Comparison of ENCODE assay signal across 26 cellular contexts in the genomic region with DNA sequence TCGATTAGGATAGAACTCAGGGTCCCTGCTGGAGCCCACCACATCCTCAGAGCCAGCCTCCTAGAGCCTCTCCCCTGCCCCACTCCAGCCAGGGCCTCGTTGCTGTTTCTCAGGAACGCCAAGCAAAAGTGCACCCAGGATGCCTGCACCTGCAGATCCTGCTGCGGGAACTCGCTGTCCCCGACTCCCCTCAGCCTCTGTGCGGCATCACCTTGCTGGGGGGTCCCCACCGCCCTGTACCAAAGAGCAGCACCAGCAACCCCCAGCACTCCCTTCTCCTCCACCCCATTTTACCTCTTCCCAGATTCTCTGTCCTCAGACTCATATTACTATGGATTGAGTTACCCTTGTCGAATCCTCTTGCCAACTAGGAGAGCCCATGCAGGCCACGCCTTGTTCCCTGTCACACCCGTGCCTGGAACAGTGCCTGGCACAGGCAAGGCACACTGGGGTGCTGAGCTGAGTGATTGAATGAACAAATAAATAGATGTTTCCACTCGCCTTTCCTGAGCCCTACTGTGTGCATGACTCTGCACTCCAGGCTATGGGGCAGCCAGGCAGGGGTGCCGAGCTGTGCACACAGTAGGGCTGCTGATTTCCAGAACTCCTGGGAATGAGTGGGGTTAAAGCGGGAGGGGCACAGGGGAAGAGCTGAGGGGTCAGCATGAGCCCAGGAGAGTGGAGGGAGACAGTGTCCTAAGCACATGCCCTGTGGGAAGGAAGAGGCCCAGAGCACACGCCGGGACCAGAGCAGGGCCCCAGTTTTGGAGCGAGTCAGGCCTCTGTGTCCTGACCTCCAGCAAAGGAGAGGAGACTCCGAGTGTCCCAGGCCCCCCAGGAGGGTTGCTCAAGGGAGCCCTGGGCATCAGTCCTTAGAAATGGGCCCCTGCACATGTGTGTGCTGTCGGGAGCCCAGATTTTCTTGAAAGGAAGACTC. TPM values are rescaled to one million over a fixed set of nuclear protein-coding genes. Genes with fewer than 3 reads are reported as not detected.
A peak's percentile ranks its signal among the peaks of the same experiment; 100 is the strongest.
DNase-seq lines count a peak whose midpoint lies in the region; ATAC-seq and TF ChIP-seq lines count a peak whose summit lies in the region.
"Had no signal": no experiment of that assay in that cellular context is flagged by ENCODE, and none has a peak within 500 bp of the region (broad histone marks: within the 10 kb centered on the region; RNA-seq: fewer than 3 reads in every experiment).

No MANE protein-coding gene starts in this region.

- H3K4me2 ChIP-seq in neural progenitor cell: no peak overlapping the region

- H3K79me2 ChIP-seq in neural progenitor cell (ENCODE audit: low read depth): no peaks in the 10 kb centered on the region

- H3K9me3 Mint-ChIP-seq in neural progenitor cell: no peaks in the 10 kb centered on the region
- H3K9me3 Mint-ChIP-seq: activated T-cell treated with anti-CD3 and anti-CD28 coated beads, Interleukin-2, amount 50 U/mL, for 4 hours; CD8-positive, alpha-beta memory T cell; stimulated activated naive CD8-positive, alpha-beta T cell treated with anti-CD3 and anti-CD28 coated beads, Interleukin-15, Interleukin-2, amounts not matched to agents 100 ng/mL and 50 ng/mL, for 24 hours had no signal

- no peak for TF ChIP-seq CTCF in coronary artery (IDR thresholded peaks at IDR 0.05)
- no peak for TF ChIP-seq CTCF in neural progenitor cell (IDR thresholded peaks at IDR 0.05)

- peak overlapping the region; percentile 17 for H3K27ac Mint-ChIP-seq in neural progenitor cell
- H3K27ac Mint-ChIP-seq: activated CD4-positive, alpha-beta T cell treated with anti-CD3 and anti-CD28 coated beads for 36 hours; B cell; brain; CD8-positive, alpha-beta memory T cell; stimulated activated naive CD8-positive, alpha-beta T cell treated with anti-CD3 and anti-CD28 coated beads, Interleukin-15, Interleukin-2, amounts not matched to agents 100 ng/mL and 50 ng/mL, for 24 hours; T-helper 17 cell had no signal

- H3K27ac ChIP-seq in coronary artery (no peak overlapping the region), neural progenitor cell (no peak overlapping the region)
- H3K27ac ChIP-seq: adrenal gland, prostate gland, thyroid gland had no signal

- no peaks in the 10 kb centered on the region for H3K36me3 Mint-ChIP-seq in neural progenitor cell
- H3K36me3 Mint-ChIP-seq: brain; CD8-positive, alpha-beta memory T cell had no signal

- H2AFZ ChIP-seq in neural progenitor cell (replicated peaks): no peak overlapping the region

- no peaks in the 10 kb centered on the region for H4K20me1 ChIP-seq in neural progenitor cell (ENCODE audit: low read depth)

- ATAC-seq in Right ventricle myocardium inferior: no peak
- ATAC-seq in GM21529 (IDR thresholded peaks at IDR 0.05; ENCODE audit: unreplicated experiment): no peak
- ATAC-seq: activated CD4-positive, alpha-beta T cell treated with anti-CD3 and anti-CD28 coated beads for 36 hours; activated T-cell treated with anti-CD3 and anti-CD28 coated beads, Interleukin-2, amount 50 U/mL, for 4 hours; T-helper 17 cell had no signal

- H3F3A ChIP-seq in neural progenitor cell (ENCODE audit: low read depth): no peaks in the 10 kb centered on the region

- H3K4me3 ChIP-seq in coronary artery (no peak overlapping the region), neural progenitor cell (no peak overlapping the region)
- H3K4me3 ChIP-seq: adrenal gland, prostate gland, thyroid gland had no signal

- TF ChIP-seq POLR2A in erythroblast (IDR thresholded peaks at IDR 0.05; ENCODE audit: low read length): no peak

- no peaks in the 10 kb centered on the region for H3K36me3 ChIP-seq in neural progenitor cell
- H3K36me3 ChIP-seq: adrenal gland, prostate gland, thyroid gland had no signal

- H3K9me3 ChIP-seq in neural progenitor cell (ENCODE audit: low read depth): no peaks in the 10 kb centered on the region
- H3K9me3 ChIP-seq: adrenal gland, prostate gland, thyroid gland had no signal

- peak; percentile 63 for DNase-seq in cardiac septum (ENCODE audit: low spot score)
- DNase-seq in Right ventricle myocardium inferior (ENCODE audit: missing footprints): no peak
- DNase-seq in coronary artery (ENCODE audit: low spot score): peak; percentile 66
- DNase-seq in neural progenitor cell (ENCODE audit: low spot score): no peak
- no peak for DNase-seq in anterior cingulate cortex (lab: John Stamatoyannopoulos, UW)
- no peak for DNase-seq in erythroblast (lab: John Stamatoyannopoulos, UW)
- DNase-seq: activated CD4-positive, alpha-beta T cell treated with anti-CD3 and anti-CD28 coated beads for 36 hours; activated naive CD4-positive, alpha-beta T cell treated with Interleukin-2 at 50 U/mL for 16 hours; activated T-cell treated with anti-CD3 and anti-CD28 coated beads, Interleukin-2, amount 50 U/mL, for 4 hours; effector CD4-positive, alpha-beta T cell; kidney glomerular epithelial cell; NCI-H1436; NCI-H2107; NCI-H774; T-helper 17 cell; thyroid gland had no signal

- no peaks in the 10 kb centered on the region for H3K4me1 ChIP-seq in neural progenitor cell
- H3K4me1 ChIP-seq: adrenal gland, prostate gland, thyroid gland had no signal

- intact Hi-C loops in cardiac septum (cut with DNase I) (no loop called here), Right ventricle myocardium inferior (cut with DNase I) (no loop called here)

- H3K9ac ChIP-seq in neural progenitor cell: no peak overlapping the region

- H3K27me3 Mint-ChIP-seq in neural progenitor cell (ENCODE audit: insufficient read depth, low read depth): peaks cover 14% of the 10 kb centered on the region

- no peak overlapping the region for H3K4me3 Mint-ChIP-seq in neural progenitor cell
- H3K4me3 Mint-ChIP-seq: activated CD4-positive, alpha-beta T cell treated with anti-CD3 and anti-CD28 coated beads for 36 hours; activated T-cell treated with anti-CD3 and anti-CD28 coated beads, Interleukin-2, amount 50 U/mL, for 4 hours; B cell; brain; CD8-positive, alpha-beta memory T cell; stimulated activated naive CD8-positive, alpha-beta T cell treated with anti-CD3 and anti-CD28 coated beads, Interleukin-15, Interleukin-2, amounts not matched to agents 100 ng/mL and 50 ng/mL, for 24 hours; T-helper 17 cell had no signal

- no peaks in the 10 kb centered on the region for H3K27me3 ChIP-seq in neural progenitor cell
- H3K27me3 ChIP-seq: adrenal gland, thyroid gland had no signal

- H3K4me1 Mint-ChIP-seq in neural progenitor cell: peaks cover 17% of the 10 kb centered on the region
- H3K4me1 Mint-ChIP-seq: activated CD4-positive, alpha-beta T cell treated with anti-CD3 and anti-CD28 coated beads for 36 hours; CD8-positive, alpha-beta memory T cell had no signal

RNA-seq across cellular contexts. Expression of a gene that starts 44.3 kb away (rescaled TPM):
- total RNA-seq in cardiac septum: 0.19 TPM
- total RNA-seq in Right ventricle myocardium inferior: 0.08 TPM
- total RNA-seq in neural progenitor cell (ENCODE audit: low replicate concordance): 0.09 TPM in 1 of 2 replicates, not detected in the other
- total RNA-seq: activated CD4-positive, alpha-beta T cell treated with anti-CD3 and anti-CD28 coated beads for 36 hours; activated T-cell treated with anti-CD3 and anti-CD28 coated beads, Interleukin-2, amount 50 U/mL, for 4 hours; adrenal gland; B cell; CD8-positive, alpha-beta memory T cell; epithelial cell of proximal tubule; fibroblast of villous mesenchyme; prostate gland; RPMI7951; T-helper 17 cell; thyroid gland had no signal

Comparison
In these comparisons a context has a peak if more than half of its experiments do, and no peak if none do; other contexts are left out.
1. DNase-seq: peak in cardiac septum (single experiment) and coronary artery (single experiment); none in Right ventricle myocardium inferior (single experiment), neural progenitor cell (single experiment), anterior cingulate cortex (0 of 58) and erythroblast (0 of 2).